In the genomic region with DNA sequence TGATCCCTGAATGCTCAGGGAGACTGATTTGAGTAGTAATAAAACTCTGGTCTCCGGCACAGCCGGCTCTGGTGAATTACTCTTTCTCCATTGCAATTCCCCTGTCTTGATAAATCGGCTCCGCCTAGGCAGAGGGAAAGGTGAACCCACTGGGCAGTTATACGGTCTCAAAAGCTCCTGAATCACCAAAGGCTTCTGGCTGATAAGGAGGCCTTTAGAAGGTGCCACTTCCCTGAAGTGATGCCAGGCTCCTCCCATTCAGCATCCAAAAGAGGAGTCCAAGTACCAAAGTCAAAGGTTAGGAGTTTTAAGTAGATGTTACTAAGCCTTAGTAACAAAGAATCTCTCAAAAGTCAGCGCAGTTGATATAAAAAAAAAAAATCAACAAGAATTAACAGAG, we compare ENCODE assay signal across 17 cellular contexts. TPM values are rescaled to one million over a fixed set of nuclear protein-coding genes. Genes with fewer than 3 reads are reported as not detected.
DNase-seq lines count a peak whose midpoint lies in the region; ATAC-seq and TF ChIP-seq lines count a peak whose summit lies in the region.
"Had no signal": no experiment of that assay in that cellular context is flagged by ENCODE, and none has a peak within 500 bp of the region (broad histone marks: within the 10 kb centered on the region; RNA-seq: fewer than 3 reads in every experiment).

No MANE protein-coding gene starts in this region.

- H3K36me3 ChIP-seq in SK-N-MC (ENCODE audit: insufficient read depth, low read length) (no peaks in the 10 kb centered on the region), upper lobe of right lung (no peaks in the 10 kb centered on the region), uterus (no peaks in the 10 kb centered on the region)
- H3K36me3 ChIP-seq: BLaER1 had no signal

- no peaks in the 10 kb centered on the region for H3K36me3 Mint-ChIP-seq in mesothelial cell of epicardium
- H3K36me3 Mint-ChIP-seq: CD14-positive monocyte; CD4-positive, alpha-beta memory T cell had no signal

- H3K27me3 ChIP-seq in upper lobe of right lung, result no peaks in the 10 kb centered on the region
- no peaks in the 10 kb centered on the region for H3K27me3 ChIP-seq in uterus
- H3K27me3 ChIP-seq: BLaER1 had no signal

- peak overlapping the region; percentile 49; the same call in 1 of the 2 replicates for H3K27ac ChIP-seq in SK-N-MC
- H3K27ac ChIP-seq in upper lobe of right lung, result no peak overlapping the region
- no peak overlapping the region for H3K27ac ChIP-seq in uterus
- H3K27ac ChIP-seq: BLaER1 had no signal

- peak overlapping the region; percentile 66 for H3K27ac Mint-ChIP-seq in mesothelial cell of epicardium
- H3K27ac Mint-ChIP-seq: CD4-positive, alpha-beta memory T cell; H9 had no signal

- no peak for TF ChIP-seq CTCF in mesothelial cell of epicardium (IDR thresholded peaks at IDR 0.05; ENCODE audit: unreplicated experiment)
- TF ChIP-seq CTCF in upper lobe of right lung (IDR thresholded peaks at IDR 0.05), result no peak
- TF ChIP-seq CTCF in uterus (IDR thresholded peaks at IDR 0.05), result no peak

- intact Hi-C loops in upper lobe of right lung (cut with DNase I), result no loop called here
- intact Hi-C loops in uterus (cut with DNase I; ENCODE audit: low total_unique reads), result no loop called here

- no peak for TF ChIP-seq POLR2A in uterus (IDR thresholded peaks at IDR 0.05)

- peaks cover 19% of the 10 kb centered on the region for H3K4me1 Mint-ChIP-seq in mesothelial cell of epicardium
- H3K4me1 Mint-ChIP-seq: CD14-positive monocyte; CD4-positive, alpha-beta memory T cell had no signal

- H3K4me3 Mint-ChIP-seq in mesothelial cell of epicardium, result no peak overlapping the region
- H3K4me3 Mint-ChIP-seq: CD14-positive monocyte; CD4-positive, alpha-beta memory T cell; H9 had no signal

- H3K9me3 ChIP-seq in SK-N-MC (ENCODE audit: low read depth, low read length), result no peaks in the 10 kb centered on the region
- H3K9me3 ChIP-seq in upper lobe of right lung, result no peaks in the 10 kb centered on the region
- H3K9me3 ChIP-seq in uterus, result no peaks in the 10 kb centered on the region
- H3K9me3 ChIP-seq: BLaER1 had no signal

- ATAC-seq in upper lobe of right lung (peak; percentile 50), GM18907 (IDR thresholded peaks at IDR 0.05; ENCODE audit: unreplicated experiment) (no peak)

- peaks cover 2% of the 10 kb centered on the region for H3K27me3 Mint-ChIP-seq in mesothelial cell of epicardium (ENCODE audit: low read depth)

- peaks cover 7% of the 10 kb centered on the region for H3K9me3 Mint-ChIP-seq in mesothelial cell of epicardium

- no peak overlapping the region for H3K9ac ChIP-seq in SK-N-MC (ENCODE audit: insufficient read length)
- H3K9ac ChIP-seq: BLaER1 had no signal

- no peaks in the 10 kb centered on the region for H3K4me1 ChIP-seq in upper lobe of right lung
- no peaks in the 10 kb centered on the region for H3K4me1 ChIP-seq in uterus
- H3K4me1 ChIP-seq: BLaER1 had no signal

- H3K4me3 ChIP-seq in SK-N-MC (no peak overlapping the region), upper lobe of right lung (no peak overlapping the region), uterus (no peak overlapping the region)
- H3K4me3 ChIP-seq: BLaER1 had no signal

- DNase-seq in ELF-1 (ENCODE audit: low read depth, low spot score) (peak; percentile 8), SK-N-MC (ENCODE audit: low read depth, low spot score) (no peak), mesothelial cell of epicardium (ENCODE audit: low spot score in 2 of 2, unreplicated experiment in 2 of 2) (no peak), upper lobe of right lung (no peak), NCI-H510A treated with DMSO at 0.1 percent for 48 hours (lab: John Stamatoyannopoulos, UW) (no peak), uterus (no peak)
- DNase-seq: 8988T; CD4-positive, alpha-beta memory T cell; DMS153; DMS79; GF-D8; H9 had no signal

RNA-seq across cellular contexts. Expression of gene ALKBH8, which starts 11.8 kb away (rescaled TPM):
- total RNA-seq in mesothelial cell of epicardium (5.5 to 7.2 TPM (median 7.1 TPM) in 3 replicates), upper lobe of right lung (8.0 TPM), uterus (10 to 100 TPM in 1 of 4 donors, 1 to 10 TPM in 3; 5.1 to 26.1 (median 7.4) TPM)

RNA-seq across cellular contexts. Expression of gene ELMOD1, which starts 13.6 kb away (rescaled TPM):
- total RNA-seq in mesothelial cell of epicardium (0.69 to 0.75 TPM (median 0.73 TPM) in 3 replicates), upper lobe of right lung (2.8 TPM), uterus (1 to 10 TPM in 1 of 4 donors, not detected in 3; 8.9 TPM)
- total RNA-seq: A673; CD4-positive, alpha-beta memory T cell; HT-29 had no signal
